ENCODE assay signal across 10 cellular contexts in genomic region chr2:174666786-174667369, GRCh38.
DNase-seq lines count a peak whose midpoint lies in the region; ATAC-seq, FAIRE-seq and TF ChIP-seq lines count a peak whose summit lies in the region.
"Had no signal": no experiment of that assay in that cellular context is flagged by ENCODE, and none has a peak within 500 bp of the region (broad histone marks: within the 10 kb centered on the region; RNA-seq: fewer than 3 reads in every experiment).

No MANE protein-coding gene starts in this region.

- CTCF ChIA-PET in HepG2 (lab: Yijun Ruan, JAX; ENCODE audit: low intra/inter-chr PET ratio, low total read pairs), result no interaction called here

- intact Hi-C loops in HepG2 (cut with micrococcal nuclease; ENCODE audit: unreplicated experiment) (no loop called here), uterus (cut with DNase I; ENCODE audit: low total_unique reads) (no loop called here)

- in situ Hi-C loops in HepG2 (cut with HindIII; ENCODE audit: extremely low pct_ligation_motif_present, low pct_unique_long_range_greater_than_20kb), result no loop called here

- H3K4me1 Mint-ChIP-seq in endodermal cell (peaks cover 30% of the 10 kb centered on the region), neural crest cell (peaks cover 18% of the 10 kb centered on the region)

- H3K36me3 Mint-ChIP-seq in endodermal cell (ENCODE audit: low read depth) (peaks cover 10% of the 10 kb centered on the region), neural crest cell (ENCODE audit: low read depth) (peaks cover 4% of the 10 kb centered on the region)

- no peaks in the 10 kb centered on the region for H3K36me3 ChIP-seq in liver (ENCODE audit: control insufficient read depth in 4 of 4, insufficient read depth in 3 of 4, low read depth in 1 of 4, low read length in 3 of 4)
- H3K36me3 ChIP-seq in HepG2 (replicated peaks in 1 of 2; ENCODE audit: control insufficient read depth in 1 of 2, insufficient read depth in 2 of 2, low read length in 2 of 2), result no peaks in the 10 kb centered on the region
- H3K36me3 ChIP-seq in endodermal cell (ENCODE audit: control insufficient read depth, insufficient read depth, low read length), result peaks cover under 1% of the 10 kb centered on the region
- H3K36me3 ChIP-seq in uterus, result no peaks in the 10 kb centered on the region

- peaks cover 0 to 2% (median 0%) of the 10 kb centered on the region in 4 donors for H3K9me3 ChIP-seq in liver (ENCODE audit: control insufficient read depth in 4 of 4, low read length in 3 of 4)
- H3K9me3 ChIP-seq in HepG2 (ENCODE audit: low read length), result no peaks in the 10 kb centered on the region
- H3K9me3 ChIP-seq in endodermal cell (ENCODE audit: control insufficient read depth, low read length), result peaks cover 17% of the 10 kb centered on the region
- H3K9me3 ChIP-seq in uterus, result no peaks in the 10 kb centered on the region

- BruUV-seq in HepG2 (replicated peaks; lab: Mats Ljungman, UMichigan), result no TSS peak

- FAIRE-seq in HepG2 (lab: Jason Lieb, UNC), result no peak

- H3K27ac Mint-ChIP-seq in endodermal cell, result peak overlapping the region; percentile 79
- peak overlapping the region; percentile 68 for H3K27ac Mint-ChIP-seq in neural crest cell (ENCODE audit: unreplicated experiment)

- no peak for DNase-seq in HepG2 (ENCODE audit: low spot score)
- no peak for DNase-seq in endodermal cell
- no peak for DNase-seq in neural crest cell (ENCODE audit: low read depth, low spot score)
- no peak for DNase-seq in uterus
- no peak for DNase-seq in NCI-H774 (lab: John Stamatoyannopoulos, UW)
- DNase-seq in NCI-H1417 treated with DMSO at 0.1 percent for 48 hours (lab: John Stamatoyannopoulos, UW), result no peak
- DNase-seq: left ventricle myocardium superior, RPMI8226 had no signal

- H3K9ac ChIP-seq in liver (ENCODE audit: low read depth in 1 of 2, low read length in 2 of 2) (no peak overlapping the region), HepG2 (ENCODE audit: insufficient read depth, low read depth, low read length) (no peak overlapping the region), endodermal cell (ENCODE audit: extremely low read depth, low read length, poor library complexity, severe bottlenecking) (no peak overlapping the region)

- no peak for TF ChIP-seq EP300 in HepG2 (IDR thresholded peaks at IDR 0.05; ENCODE audit: low read depth in 2 of 2, low read length in 2 of 2)
- TF ChIP-seq EP300 in HepG2 (CRISPR knock-in tag; IDR thresholded peaks at IDR 0.05; ENCODE audit: borderline replicate concordance), result no peak

- 74% methylated on average over 6 of the region's 6 CpGs for WGBS in liver
- WGBS in HepG2 (ENCODE audit: low lambda C conversion rate), result 24% methylated on average over 6 of the region's 6 CpGs
- WGBS in endodermal cell (ENCODE audit: insufficient coverage in 1 of 2, insufficient read length in 1 of 2), 2 experiments, result 88 to 95% methylated on average over 6 of the region's 6 CpGs

- POLR2A ChIA-PET in HepG2 (lab: Yijun Ruan, JAX), result no interaction called here

- H3K4me3 Mint-ChIP-seq in endodermal cell (no peak overlapping the region), neural crest cell (peak overlapping the region; percentile 19)

- ATAC-seq in HepG2 (no peak; the same call in 2 of the 3 replicates), HG02840 (IDR thresholded peaks at IDR 0.05; ENCODE audit: low FRiP score, unreplicated experiment) (no peak)

- H3K79me2 ChIP-seq in HepG2 (ENCODE audit: insufficient read depth, low read length), result no peaks in the 10 kb centered on the region

- H3K4me3 ChIP-seq in liver (ENCODE audit: low read depth in 1 of 3, low read length in 3 of 3) (no peak overlapping the region), HepG2 (replicated peaks in 1 of 3; ENCODE audit: insufficient read depth in 1 of 3, low read depth in 2 of 3, low read length in 3 of 3) (no peak overlapping the region), endodermal cell (ENCODE audit: low read length) (no peak overlapping the region), uterus (no peak overlapping the region)

- H3K4me1 ChIP-seq in liver (ENCODE audit: control insufficient read depth in 4 of 4, insufficient read depth in 4 of 4, low read length in 3 of 4) (peaks cover 0 to 5% (median 0%) of the 10 kb centered on the region in 4 donors), HepG2 (ENCODE audit: insufficient read depth, low read length) (no peaks in the 10 kb centered on the region), endodermal cell (ENCODE audit: control insufficient read depth, insufficient read depth, low read length) (peaks cover 16% of the 10 kb centered on the region), uterus (no peaks in the 10 kb centered on the region)

- H3K9me3 Mint-ChIP-seq in endodermal cell (peaks cover 20% of the 10 kb centered on the region), neural crest cell (peaks cover 1% of the 10 kb centered on the region)

- H3K27me3 Mint-ChIP-seq in endodermal cell (ENCODE audit: insufficient read depth), result no peaks in the 10 kb centered on the region
- no peaks in the 10 kb centered on the region for H3K27me3 Mint-ChIP-seq in neural crest cell (ENCODE audit: low read depth)

- no peak for TF ChIP-seq POLR2A in HepG2 (IDR thresholded peaks at IDR 0.05; ENCODE audit: insufficient read depth in 1 of 2, low read depth in 2 of 2, low read length in 2 of 2)
- TF ChIP-seq POLR2A in uterus (IDR thresholded peaks at IDR 0.05), result no peak

- H3K27me3 ChIP-seq in liver (ENCODE audit: control insufficient read depth in 4 of 4, insufficient read depth in 4 of 4, low read length in 3 of 4), result no peaks in the 10 kb centered on the region
- peaks cover 2 to 38% of the 10 kb centered on the region in 2 experiments; a peak in 4 of 5 replicates for H3K27me3 ChIP-seq in HepG2 (ENCODE audit: control insufficient read depth in 1 of 2, insufficient read depth in 2 of 2, low read length in 2 of 2)
- no peaks in the 10 kb centered on the region for H3K27me3 ChIP-seq in endodermal cell (ENCODE audit: control insufficient read depth, insufficient read depth, low read length, poor library complexity, severe bottlenecking)
- H3K27me3 ChIP-seq in uterus, result no peaks in the 10 kb centered on the region

- TF ChIP-seq CTCF in liver (IDR thresholded peaks at IDR 0.05; ENCODE audit: low read depth, low read length, missing input control) (no peak), HepG2 (CRISPR knock-in tag; IDR thresholded peaks at IDR 0.05) (no peak), endodermal cell (conservative IDR thresholded peaks at IDR 0.05) (peak; percentile 23), neural crest cell (conservative IDR thresholded peaks at IDR 0.05) (no peak), uterus (IDR thresholded peaks at IDR 0.05) (no peak)

- no peak overlapping the region for H3K4me2 ChIP-seq in HepG2 (ENCODE audit: low read depth, low read length)

- no peak overlapping the region for H2AFZ ChIP-seq in HepG2 (ENCODE audit: low read length)

- H3K27ac ChIP-seq in liver (ENCODE audit: low read depth in 1 of 2, low read length in 2 of 2), result peak overlapping the region; percentile 5 to 16
- H3K27ac ChIP-seq in HepG2 (ENCODE audit: extremely low read length, insufficient read depth, low read length), result no peak overlapping the region
- H3K27ac ChIP-seq in endodermal cell (ENCODE audit: low read depth, low read length), result peak overlapping the region; percentile 8
- H3K27ac ChIP-seq in uterus, result peak overlapping the region; percentile 24 to 36

- no peak for TF ChIP-seq RAD21 in liver (IDR thresholded peaks at IDR 0.05)
- no peak for TF ChIP-seq RAD21 in HepG2 (CRISPR knock-in tag; IDR thresholded peaks at IDR 0.05)

- H4K20me1 ChIP-seq in HepG2 (ENCODE audit: insufficient read depth, low read length), result no peaks in the 10 kb centered on the region

TF ChIP-seq in liver, 16 proteins besides CTCF, POLR2A, EP300 and RAD21 (continues in another document):
- TF ChIP-seq NR2F2 (IDR thresholded peaks at IDR 0.05) (no peak), TAF1 (conservative IDR thresholded peaks at IDR 0.05) (no peak), YY1 (IDR thresholded peaks at IDR 0.05) (no peak), GABPA (IDR thresholded peaks at IDR 0.05 in 1 of 2, conservative IDR thresholded peaks at IDR 0.05 in 1 of 2) (no peak), FOXA2 (IDR thresholded peaks at IDR 0.05) (no peak), RXRA (IDR thresholded peaks at IDR 0.05) (no peak), FOXA1 (IDR thresholded peaks at IDR 0.05) (no peak), SP1 (IDR thresholded peaks at IDR 0.05) (no peak), EGR1 (IDR thresholded peaks at IDR 0.05; ENCODE audit: low read depth in 2 of 2) (no peak), JUND (IDR thresholded peaks at IDR 0.05) (no peak), HNF4G (IDR thresholded peaks at IDR 0.05) (no peak)
- TF ChIP-seq, protein P1, sequence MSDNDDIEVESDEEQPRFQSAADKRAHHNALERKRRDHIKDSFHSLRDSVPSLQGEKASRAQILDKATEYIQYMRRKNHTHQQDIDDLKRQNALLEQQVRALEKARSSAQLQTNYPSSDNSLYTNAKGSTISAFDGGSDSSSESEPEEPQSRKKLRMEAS (IDR thresholded peaks at IDR 0.05), result no peak
- TF ChIP-seq, protein P2, sequence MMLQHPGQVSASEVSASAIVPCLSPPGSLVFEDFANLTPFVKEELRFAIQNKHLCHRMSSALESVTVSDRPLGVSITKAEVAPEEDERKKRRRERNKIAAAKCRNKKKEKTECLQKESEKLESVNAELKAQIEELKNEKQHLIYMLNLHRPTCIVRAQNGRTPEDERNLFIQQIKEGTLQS (IDR thresholded peaks at IDR 0.05), result no peak

TF ChIP-seq in HepG2, 621 proteins besides CTCF, POLR2A, EP300 and RAD21 (continues in another document):
- no peak for TF ChIP-seq ZNF432 (CRISPR knock-in tag; IDR thresholded peaks at IDR 0.05; ENCODE audit: borderline replicate concordance)
- no peak for TF ChIP-seq ZNF383 (CRISPR knock-in tag; IDR thresholded peaks at IDR 0.05; ENCODE audit: borderline replicate concordance)
- no peak for TF ChIP-seq SETDB1 (CRISPR knock-in tag; IDR thresholded peaks at IDR 0.05; ENCODE audit: borderline replicate concordance)
- TF ChIP-seq SIX4 (CRISPR knock-in tag; IDR thresholded peaks at IDR 0.05), result no peak
- TF ChIP-seq ZNF629 (CRISPR knock-in tag; conservative IDR thresholded peaks at IDR 0.05), result no peak
- no peak for TF ChIP-seq ZSCAN21 (CRISPR knock-in tag; IDR thresholded peaks at IDR 0.05; ENCODE audit: borderline replicate concordance)
- TF ChIP-seq SNRNP70 (IDR thresholded peaks at IDR 0.05; ENCODE audit: low read depth, low read length), result no peak
- no peak for TF ChIP-seq ZNF121 (CRISPR knock-in tag; IDR thresholded peaks at IDR 0.05)
